1 cellular context compared by ENCODE assay signal in genomic region chr9:98315551-98316060, GRCh38.
TF ChIP-seq lines count a peak whose summit lies in the region.

No MANE protein-coding gene starts in this region.

TF ChIP-seq in K562, 482 proteins besides CTCF, POLR2A, EP300 and RAD21 (continued from another document and continues in another):
- TF ChIP-seq, protein P1, sequence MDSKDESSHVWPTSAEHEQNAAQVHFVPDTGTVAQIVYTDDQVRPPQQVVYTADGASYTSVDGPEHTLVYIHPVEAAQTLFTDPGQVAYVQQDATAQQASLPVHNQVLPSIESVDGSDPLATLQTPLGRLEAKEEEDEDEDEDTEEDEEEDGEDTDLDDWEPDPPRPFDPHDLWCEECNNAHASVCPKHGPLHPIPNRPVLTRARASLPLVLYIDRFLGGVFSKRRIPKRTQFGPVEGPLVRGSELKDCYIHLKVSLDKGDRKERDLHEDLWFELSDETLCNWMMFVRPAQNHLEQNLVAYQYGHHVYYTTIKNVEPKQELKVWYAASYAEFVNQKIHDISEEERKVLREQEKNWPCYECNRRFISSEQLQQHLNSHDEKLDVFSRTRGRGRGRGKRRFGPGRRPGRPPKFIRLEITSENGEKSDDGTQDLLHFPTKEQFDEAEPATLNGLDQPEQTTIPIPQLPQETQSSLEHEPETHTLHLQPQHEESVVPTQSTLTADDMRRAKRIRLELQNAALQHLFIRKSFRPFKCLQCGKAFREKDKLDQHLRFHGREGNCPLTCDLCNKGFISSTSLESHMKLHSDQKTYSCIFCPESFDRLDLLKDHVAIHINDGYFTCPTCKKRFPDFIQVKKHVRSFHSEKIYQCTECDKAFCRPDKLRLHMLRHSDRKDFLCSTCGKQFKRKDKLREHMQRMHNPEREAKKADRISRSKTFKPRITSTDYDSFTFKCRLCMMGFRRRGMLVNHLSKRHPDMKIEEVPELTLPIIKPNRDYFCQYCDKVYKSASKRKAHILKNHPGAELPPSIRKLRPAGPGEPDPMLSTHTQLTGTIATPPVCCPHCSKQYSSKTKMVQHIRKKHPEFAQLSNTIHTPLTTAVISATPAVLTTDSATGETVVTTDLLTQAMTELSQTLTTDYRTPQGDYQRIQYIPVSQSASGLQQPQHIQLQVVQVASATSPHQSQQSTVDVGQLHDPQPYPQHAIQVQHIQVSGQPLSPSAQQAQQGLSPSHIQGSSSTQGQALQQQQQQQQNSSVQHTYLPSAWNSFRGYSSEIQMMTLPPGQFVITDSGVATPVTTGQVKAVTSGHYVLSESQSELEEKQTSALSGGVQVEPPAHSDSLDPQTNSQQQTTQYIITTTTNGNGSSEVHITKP (IDR thresholded peaks at IDR 0.05; ENCODE audit: partially characterized antibody) = peak; percentile 29
- TF ChIP-seq ADNP (tag; IDR thresholded peaks at IDR 0.05) = no peak
- TF ChIP-seq SMARCC2 (IDR thresholded peaks at IDR 0.05; ENCODE audit: low read depth) = no peak
- no peak for TF ChIP-seq NKRF (IDR thresholded peaks at IDR 0.05; ENCODE audit: borderline replicate concordance)
- TF ChIP-seq HDAC1 (IDR thresholded peaks at IDR 0.05) = peak in 1 of 2 experiments; percentile 19; a peak in 1 of 4 replicates
- 0 out of 2 replicates have a peak, but pooled peaks have one; percentile 1 for TF ChIP-seq MAFF (IDR thresholded peaks at IDR 0.05; ENCODE audit: low read length)
- TF ChIP-seq POLR2H (tag; IDR thresholded peaks at IDR 0.05; ENCODE audit: low read depth) = no peak
- TF ChIP-seq SMC3 (conservative IDR thresholded peaks at IDR 0.05; ENCODE audit: insufficient read depth, low read depth, low read length) = peak; percentile 98
- TF ChIP-seq XRCC4 (IDR thresholded peaks at IDR 0.05; ENCODE audit: extremely low read depth, insufficient read depth, insufficient read length) = no peak
- TF ChIP-seq CXXC5 (CRISPR knock-in tag; IDR thresholded peaks at IDR 0.05) = no peak; the same call in 1 of the 2 replicates
- peak; percentile 51; the same call in 1 of the 2 replicates for TF ChIP-seq KLF16 (IDR thresholded peaks at IDR 0.05)
- peak; percentile 92 for TF ChIP-seq DEAF1 (CRISPR knock-in tag; IDR thresholded peaks at IDR 0.05)
- no peak for TF ChIP-seq HINFP (tag; conservative IDR thresholded peaks at IDR 0.05; ENCODE audit: low read depth)
- no peak for TF ChIP-seq CBFA2T2 (conservative IDR thresholded peaks at IDR 0.05)
- TF ChIP-seq ZNF263 (CRISPR knock-in tag; IDR thresholded peaks at IDR 0.05; ENCODE audit: borderline replicate concordance) = peak; percentile 64; the same call in 1 of the 2 replicates
- no peak for TF ChIP-seq HDAC8 (tag; IDR thresholded peaks at IDR 0.05)
- TF ChIP-seq, protein P2, sequence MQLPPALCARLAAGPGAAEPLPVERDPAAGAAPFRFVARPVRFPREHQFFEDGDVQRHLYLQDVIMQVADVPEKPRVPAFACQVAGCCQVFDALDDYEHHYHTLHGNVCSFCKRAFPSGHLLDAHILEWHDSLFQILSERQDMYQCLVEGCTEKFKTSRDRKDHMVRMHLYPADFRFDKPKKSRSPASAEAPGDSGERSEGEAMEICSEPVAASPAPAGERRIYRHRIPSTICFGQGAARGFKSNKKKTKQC (CRISPR knock-in tag; IDR thresholded peaks at IDR 0.05) = no peak; the same call in 1 of the 2 replicates
- peak; percentile 27; the same call in 1 of the 2 replicates for TF ChIP-seq E2F1 (CRISPR knock-in tag; IDR thresholded peaks at IDR 0.05)
- no peak for TF ChIP-seq RBM34 (IDR thresholded peaks at IDR 0.05; ENCODE audit: borderline replicate concordance, insufficient read depth, low read length)
- TF ChIP-seq, protein P3, sequence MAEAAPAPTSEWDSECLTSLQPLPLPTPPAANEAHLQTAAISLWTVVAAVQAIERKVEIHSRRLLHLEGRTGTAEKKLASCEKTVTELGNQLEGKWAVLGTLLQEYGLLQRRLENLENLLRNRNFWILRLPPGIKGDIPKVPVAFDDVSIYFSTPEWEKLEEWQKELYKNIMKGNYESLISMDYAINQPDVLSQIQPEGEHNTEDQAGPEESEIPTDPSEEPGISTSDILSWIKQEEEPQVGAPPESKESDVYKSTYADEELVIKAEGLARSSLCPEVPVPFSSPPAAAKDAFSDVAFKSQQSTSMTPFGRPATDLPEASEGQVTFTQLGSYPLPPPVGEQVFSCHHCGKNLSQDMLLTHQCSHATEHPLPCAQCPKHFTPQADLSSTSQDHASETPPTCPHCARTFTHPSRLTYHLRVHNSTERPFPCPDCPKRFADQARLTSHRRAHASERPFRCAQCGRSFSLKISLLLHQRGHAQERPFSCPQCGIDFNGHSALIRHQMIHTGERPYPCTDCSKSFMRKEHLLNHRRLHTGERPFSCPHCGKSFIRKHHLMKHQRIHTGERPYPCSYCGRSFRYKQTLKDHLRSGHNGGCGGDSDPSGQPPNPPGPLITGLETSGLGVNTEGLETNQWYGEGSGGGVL (CRISPR knock-in tag; IDR thresholded peaks at IDR 0.05) = no peak
- no peak for TF ChIP-seq ZFP30 (CRISPR knock-in tag; IDR thresholded peaks at IDR 0.05; ENCODE audit: borderline replicate concordance)
- TF ChIP-seq DACH1 (IDR thresholded peaks at IDR 0.05; ENCODE audit: partially characterized antibody) = no peak
- 0 out of 2 replicates have a peak, but pooled peaks have one; percentile 13 for TF ChIP-seq CBX5 (IDR thresholded peaks at IDR 0.05; ENCODE audit: borderline replicate concordance, low read depth)
- peak; percentile 54 for TF ChIP-seq NEUROD1 (IDR thresholded peaks at IDR 0.05; ENCODE audit: borderline replicate concordance, low read depth, low read length, partially characterized antibody)
- no peak for TF ChIP-seq ZNF143 (CRISPR knock-in tag; IDR thresholded peaks at IDR 0.05)
- no peak for TF ChIP-seq POLR2AphosphoS2 (IDR thresholded peaks at IDR 0.05; ENCODE audit: low read length)
- no peak for TF ChIP-seq MCM2 (IDR thresholded peaks at IDR 0.05; ENCODE audit: low read depth)
- no peak for TF ChIP-seq ZNF764 (CRISPR knock-in tag; IDR thresholded peaks at IDR 0.05; ENCODE audit: low read depth)
- TF ChIP-seq ZNF23 (CRISPR knock-in tag; IDR thresholded peaks at IDR 0.05) = no peak
- TF ChIP-seq FOSL1 (tag; conservative IDR thresholded peaks at IDR 0.05) = no peak; the same call in 1 of the 2 replicates
- no peak for TF ChIP-seq CEBPB (tag; IDR thresholded peaks at IDR 0.05)
- no peak for TF ChIP-seq HEY1 (CRISPR knock-in tag; IDR thresholded peaks at IDR 0.05; ENCODE audit: borderline replicate concordance)
- no peak for TF ChIP-seq ZNF175 (CRISPR knock-in tag; IDR thresholded peaks at IDR 0.05; ENCODE audit: low read depth)
- no peak for TF ChIP-seq ATF6 (CRISPR knock-in tag; IDR thresholded peaks at IDR 0.05)
- TF ChIP-seq CBX3 (IDR thresholded peaks at IDR 0.05; ENCODE audit: borderline replicate concordance in 1 of 2, low read length in 2 of 2) = peak in 1 of 2 experiments; percentile 80; a peak in 1 of 3 replicates
- TF ChIP-seq, protein P4, sequence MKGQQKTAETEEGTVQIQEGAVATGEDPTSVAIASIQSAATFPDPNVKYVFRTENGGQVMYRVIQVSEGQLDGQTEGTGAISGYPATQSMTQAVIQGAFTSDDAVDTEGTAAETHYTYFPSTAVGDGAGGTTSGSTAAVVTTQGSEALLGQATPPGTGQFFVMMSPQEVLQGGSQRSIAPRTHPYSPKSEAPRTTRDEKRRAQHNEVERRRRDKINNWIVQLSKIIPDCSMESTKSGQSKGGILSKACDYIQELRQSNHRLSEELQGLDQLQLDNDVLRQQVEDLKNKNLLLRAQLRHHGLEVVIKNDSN (CRISPR knock-in tag; IDR thresholded peaks at IDR 0.05) = no peak; the same call in 1 of the 2 replicates
- no peak for TF ChIP-seq BCL6 (CRISPR knock-in tag; IDR thresholded peaks at IDR 0.05)
- TF ChIP-seq NR4A1 (CRISPR knock-in tag; IDR thresholded peaks at IDR 0.05) = no peak
- TF ChIP-seq NR4A1 (tag; IDR thresholded peaks at IDR 0.05) = no peak
- TF ChIP-seq NCOR1 (IDR thresholded peaks at IDR 0.05) = 0 out of 2 replicates have a peak, but pooled peaks have one; percentile 4
- no peak for TF ChIP-seq ZNF274 (IDR thresholded peaks at IDR 0.05; ENCODE audit: borderline replicate concordance, low read depth, low read length)
- TF ChIP-seq FOS (IDR thresholded peaks at IDR 0.05; ENCODE audit: extremely low read depth, insufficient read length) = no peak
- 0 out of 2 replicates have a peak, but pooled peaks have one; percentile 47 for TF ChIP-seq MTA3 (IDR thresholded peaks at IDR 0.05; ENCODE audit: borderline replicate concordance)
- no peak for TF ChIP-seq ZNF277 (CRISPR knock-in tag; IDR thresholded peaks at IDR 0.05; ENCODE audit: borderline replicate concordance)
- TF ChIP-seq HES1 (IDR thresholded peaks at IDR 0.05; ENCODE audit: low read depth) = no peak
- TF ChIP-seq GTF2E2 (tag; IDR thresholded peaks at IDR 0.05) = no peak
- no peak for TF ChIP-seq RNF2 (IDR thresholded peaks at IDR 0.05)
- peak; percentile 63 for TF ChIP-seq ZNF24 (IDR thresholded peaks at IDR 0.05)
